23 cellular contexts compared by ENCODE assay signal in the genomic region with DNA sequence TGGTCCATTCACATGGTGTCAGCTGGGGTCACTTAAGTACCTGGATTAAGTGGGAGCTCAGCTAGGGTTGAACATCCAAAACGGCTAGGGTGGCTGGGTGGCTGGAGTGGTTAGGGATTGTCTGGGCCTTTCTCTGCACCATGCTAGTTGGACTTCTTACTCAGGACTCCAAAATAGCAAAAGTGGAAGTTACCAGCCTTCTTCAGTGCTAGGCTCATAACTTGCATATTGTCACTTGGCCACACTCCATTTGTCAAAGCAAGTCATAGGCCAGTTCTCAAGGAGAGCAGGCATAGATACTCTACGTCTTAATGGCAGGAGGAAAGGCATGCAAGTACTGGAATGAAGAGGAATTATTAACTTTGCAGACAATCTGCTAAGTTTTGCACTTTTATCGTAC.
DNase-seq lines count a peak whose midpoint lies in the region; ATAC-seq, FAIRE-seq and TF ChIP-seq lines count a peak whose summit lies in the region.
"Had no signal": no experiment of that assay in that cellular context is flagged by ENCODE, and none has a peak within 500 bp of the region (broad histone marks: within the 10 kb centered on the region; RNA-seq: fewer than 3 reads in every experiment).

No MANE protein-coding gene starts in this region.

- no peaks in the 10 kb centered on the region for H3K9me3 Mint-ChIP-seq in activated naive CD8-positive, alpha-beta T cell treated with anti-CD3 and anti-CD28 coated beads for 36 hours
- peaks cover 4% of the 10 kb centered on the region for H3K9me3 Mint-ChIP-seq in activated naive CD8-positive, alpha-beta T cell treated with anti-CD3 and anti-CD28 coated beads, Interleukin-2, amount 50 U/mL, for 24 hours
- H3K9me3 Mint-ChIP-seq: CD4-positive, alpha-beta T cell had no signal

- H3K4me1 ChIP-seq in left lung: no peaks in the 10 kb centered on the region
- H3K4me1 ChIP-seq: A549, Caco-2 had no signal

- no peak overlapping the region for H3K27ac ChIP-seq in left lung
- H3K27ac ChIP-seq: A549 had no signal

- H3K27me3 Mint-ChIP-seq in activated naive CD8-positive, alpha-beta T cell treated with anti-CD3 and anti-CD28 coated beads for 36 hours: no peaks in the 10 kb centered on the region
- H3K27me3 Mint-ChIP-seq in activated naive CD8-positive, alpha-beta T cell treated with anti-CD3 and anti-CD28 coated beads, Interleukin-2, amount 50 U/mL, for 24 hours: no peaks in the 10 kb centered on the region
- H3K27me3 Mint-ChIP-seq: CD4-positive, alpha-beta T cell had no signal

- H3K9me3 ChIP-seq in left lung: no peaks in the 10 kb centered on the region
- H3K9me3 ChIP-seq: A549, Caco-2 had no signal

- no peaks in the 10 kb centered on the region for H3K27me3 ChIP-seq in left lung

- H3K36me3 ChIP-seq in left lung: peaks cover 0 to 54% of the 10 kb centered on the region in 2 donors

- intact Hi-C loops in left lung (cut with DNase I): no loop called here
- intact Hi-C loops in Right ventricle myocardium inferior (cut with DNase I): no loop called here

- H3K4me1 Mint-ChIP-seq in activated naive CD8-positive, alpha-beta T cell treated with anti-CD3 and anti-CD28 coated beads for 36 hours: no peaks in the 10 kb centered on the region
- no peaks in the 10 kb centered on the region for H3K4me1 Mint-ChIP-seq in activated naive CD8-positive, alpha-beta T cell treated with anti-CD3 and anti-CD28 coated beads, Interleukin-2, amount 50 U/mL, for 24 hours

- TF ChIP-seq CTCF in left lung (IDR thresholded peaks at IDR 0.05): no peak

- no peak for DNase-seq in activated naive CD8-positive, alpha-beta T cell treated with anti-CD3 and anti-CD28 coated beads for 36 hours
- no peak for DNase-seq in activated naive CD8-positive, alpha-beta T cell treated with anti-CD3 and anti-CD28 coated beads, Interleukin-2, amount 50 U/mL, for 24 hours
- DNase-seq in HTR-8/SVneo (ENCODE audit: insufficient read length, low spot score) (no peak), left lung (no peak), Right ventricle myocardium inferior (ENCODE audit: missing footprints) (no peak)
- no peak for DNase-seq in activated effector memory CD4-positive, alpha-beta T cell treated with anti-CD3 and anti-CD28 coated beads, Interleukin-2, amount 50 U/mL, for 16 hours
- DNase-seq in activated CD4-positive, CD25-positive, alpha-beta regulatory T cell treated with anti-CD3 and anti-CD28 coated beads, Interleukin-2, amount 50 U/mL, for 72 hours: no peak
- DNase-seq: Caco-2; CD4-positive, alpha-beta T cell; DMS 273 treated with DMSO at 0.1 percent for 48 hours; DND-41; H7; MM.1S; NCI-H1105 treated with DMSO at 0.1 percent for 48 hours; NCI-H2029 treated with DMSO at 0.1 percent for 48 hours; NCI-H226; NCI-H510A treated with DMSO at 0.1 percent for 48 hours; NCI-H748 treated with DMSO at 0.1 percent for 48 hours had no signal

- no peak overlapping the region for H3K4me3 Mint-ChIP-seq in activated naive CD8-positive, alpha-beta T cell treated with anti-CD3 and anti-CD28 coated beads for 36 hours
- H3K4me3 Mint-ChIP-seq in activated naive CD8-positive, alpha-beta T cell treated with anti-CD3 and anti-CD28 coated beads, Interleukin-2, amount 50 U/mL, for 24 hours: no peak overlapping the region
- H3K4me3 Mint-ChIP-seq: CD4-positive, alpha-beta T cell had no signal

- peaks cover 25% of the 10 kb centered on the region for H3K36me3 Mint-ChIP-seq in activated naive CD8-positive, alpha-beta T cell treated with anti-CD3 and anti-CD28 coated beads for 36 hours
- H3K36me3 Mint-ChIP-seq in activated naive CD8-positive, alpha-beta T cell treated with anti-CD3 and anti-CD28 coated beads, Interleukin-2, amount 50 U/mL, for 24 hours (ENCODE audit: low read depth): peaks cover 38% of the 10 kb centered on the region

- no peak overlapping the region for H3K4me3 ChIP-seq in left lung
- H3K4me3 ChIP-seq: A549, GM12878, K562 had no signal

- H3K27ac Mint-ChIP-seq in activated naive CD8-positive, alpha-beta T cell treated with anti-CD3 and anti-CD28 coated beads for 36 hours: peak overlapping the region; percentile 29
- no peak overlapping the region for H3K27ac Mint-ChIP-seq in activated naive CD8-positive, alpha-beta T cell treated with anti-CD3 and anti-CD28 coated beads, Interleukin-2, amount 50 U/mL, for 24 hours
- H3K27ac Mint-ChIP-seq: CD4-positive, alpha-beta T cell had no signal

- ATAC-seq in activated naive CD8-positive, alpha-beta T cell treated with anti-CD3 and anti-CD28 coated beads, Interleukin-2, amount 50 U/mL, for 24 hours: no peak
- ATAC-seq in left lung (peak; percentile 65), Right ventricle myocardium inferior (no peak)
- ATAC-seq: A549, GM12878, K562, Panc1, SK-N-SH treated with all-trans-retinoic acid at 6 μM for 48 hours had no signal

- FAIRE-seq in HTR-8/SVneo (lab: Jason Lieb, UNC): peak; percentile 26
- FAIRE-seq: K562 had no signal
